13 cellular contexts compared by ENCODE assay signal in the genomic region with DNA sequence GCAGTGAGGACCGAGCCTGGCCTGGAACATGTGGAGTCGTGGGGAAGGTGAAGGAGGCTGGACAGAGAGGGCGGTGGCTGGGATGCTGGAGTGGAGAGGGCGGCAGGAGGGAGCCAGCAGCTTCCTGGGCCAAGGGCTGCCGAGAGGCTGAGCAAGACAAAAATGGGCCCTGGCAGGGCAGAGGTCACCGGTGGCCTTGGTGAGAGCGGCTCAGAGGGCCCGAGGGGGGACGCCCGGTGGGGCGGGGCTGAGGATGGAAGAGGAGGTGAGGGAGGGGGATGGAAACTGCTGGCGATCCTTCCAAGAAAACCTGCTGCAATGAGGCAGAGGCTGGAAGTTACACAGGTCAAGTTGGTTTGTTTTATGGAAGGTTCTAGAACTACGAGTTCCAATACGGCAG.
DNase-seq lines count a peak whose midpoint lies in the region; ATAC-seq and TF ChIP-seq lines count a peak whose summit lies in the region.
"Had no signal": no experiment of that assay in that cellular context is flagged by ENCODE, and none has a peak within 500 bp of the region (broad histone marks: within the 10 kb centered on the region; RNA-seq: fewer than 3 reads in every experiment).

No MANE protein-coding gene starts in this region.

- peak overlapping the region; percentile 23 for H3K27ac Mint-ChIP-seq in activated naive CD4-positive, alpha-beta T cell treated with anti-CD3 and anti-CD28 coated beads, Interleukin-2, amount 50 U/mL, for 24 hours
- peak overlapping the region; percentile 3 to 54 for H3K27ac Mint-ChIP-seq in effector memory CD8-positive, alpha-beta T cell
- peak overlapping the region; percentile 19 for H3K27ac Mint-ChIP-seq in neural crest cell (ENCODE audit: unreplicated experiment)
- H3K27ac Mint-ChIP-seq: GM23338, HFFc6, IgD-negative memory B cell had no signal

- ATAC-seq in effector memory CD8-positive, alpha-beta T cell (replicated peaks), result no peak
- ATAC-seq: GM23338 had no signal

- peaks cover 20% of the 10 kb centered on the region for H3K4me1 Mint-ChIP-seq in activated naive CD4-positive, alpha-beta T cell treated with anti-CD3 and anti-CD28 coated beads, Interleukin-2, amount 50 U/mL, for 24 hours
- H3K4me1 Mint-ChIP-seq in effector memory CD8-positive, alpha-beta T cell (ENCODE audit: low read depth in 2 of 2), result peaks cover 30 to 34% of the 10 kb centered on the region in 2 donors
- peaks cover 10% of the 10 kb centered on the region for H3K4me1 Mint-ChIP-seq in neural crest cell
- H3K4me1 Mint-ChIP-seq: GM23338 had no signal

- H3K9me3 Mint-ChIP-seq in activated naive CD4-positive, alpha-beta T cell treated with anti-CD3 and anti-CD28 coated beads, Interleukin-2, amount 50 U/mL, for 24 hours, result no peaks in the 10 kb centered on the region
- no peaks in the 10 kb centered on the region for H3K9me3 Mint-ChIP-seq in effector memory CD8-positive, alpha-beta T cell
- no peaks in the 10 kb centered on the region for H3K9me3 Mint-ChIP-seq in neural crest cell
- H3K9me3 Mint-ChIP-seq: CD4-positive, CD25-positive, alpha-beta regulatory T cell; GM23338; HFFc6 had no signal

- no peak for DNase-seq in activated naive CD4-positive, alpha-beta T cell treated with Interleukin-2 at 50 U/mL for 16 hours
- no peak for DNase-seq in effector memory CD8-positive, alpha-beta T cell
- DNase-seq in neural crest cell (ENCODE audit: low read depth, low spot score) (no peak), HEK293T (ENCODE audit: extremely low spot score) (no peak), NCI-H526 (lab: John Stamatoyannopoulos, UW) (no peak), LoVo (ENCODE audit: low spot score) (no peak)
- DNase-seq: Calu3; CD4-positive, CD25-positive, alpha-beta regulatory T cell; DMS 273 treated with DMSO at 0.1 percent for 48 hours; HFFc6 had no signal

- POLR2A ChIA-PET in HEK293T (lab: Yijun Ruan, JAX), result no interaction called here

- H3K4me3 Mint-ChIP-seq in activated naive CD4-positive, alpha-beta T cell treated with anti-CD3 and anti-CD28 coated beads, Interleukin-2, amount 50 U/mL, for 24 hours, result no peak overlapping the region
- H3K4me3 Mint-ChIP-seq in effector memory CD8-positive, alpha-beta T cell, result peak overlapping the region in 1 of 2 donors; percentile 79
- H3K4me3 Mint-ChIP-seq in neural crest cell, result no peak overlapping the region
- H3K4me3 Mint-ChIP-seq: CD4-positive, CD25-positive, alpha-beta regulatory T cell; GM23338; HFFc6 had no signal

- TF ChIP-seq CTCF in neural crest cell (conservative IDR thresholded peaks at IDR 0.05), result no peak

- no peaks in the 10 kb centered on the region for H3K36me3 Mint-ChIP-seq in activated naive CD4-positive, alpha-beta T cell treated with anti-CD3 and anti-CD28 coated beads, Interleukin-2, amount 50 U/mL, for 24 hours
- H3K36me3 Mint-ChIP-seq in effector memory CD8-positive, alpha-beta T cell (ENCODE audit: insufficient read depth), result no peaks in the 10 kb centered on the region
- no peaks in the 10 kb centered on the region for H3K36me3 Mint-ChIP-seq in neural crest cell (ENCODE audit: low read depth)
- H3K36me3 Mint-ChIP-seq: CD4-positive, CD25-positive, alpha-beta regulatory T cell; IgD-negative memory B cell had no signal

- CTCF ChIA-PET in HEK293T (lab: Yijun Ruan, JAX), result no interaction called here

- no peaks in the 10 kb centered on the region for H3K27me3 Mint-ChIP-seq in activated naive CD4-positive, alpha-beta T cell treated with anti-CD3 and anti-CD28 coated beads, Interleukin-2, amount 50 U/mL, for 24 hours
- H3K27me3 Mint-ChIP-seq in effector memory CD8-positive, alpha-beta T cell, result peaks cover 14 to 40% of the 10 kb centered on the region in 2 donors
- no peaks in the 10 kb centered on the region for H3K27me3 Mint-ChIP-seq in neural crest cell (ENCODE audit: low read depth)
- H3K27me3 Mint-ChIP-seq: CD4-positive, CD25-positive, alpha-beta regulatory T cell had no signal

TF ChIP-seq in HEK293T, 16 proteins besides CTCF, POLR2A, EP300 and RAD21:
- TF ChIP-seq ARNT (IDR thresholded peaks at IDR 0.05), result no peak
- TF ChIP-seq LEF1 (IDR thresholded peaks at IDR 0.05; ENCODE audit: borderline replicate concordance), result no peak
- TF ChIP-seq TARDBP (IDR thresholded peaks at IDR 0.05), result no peak
